8 cellular contexts compared by ENCODE assay signal in genomic region chr5:150497274-150497988, GRCh38. TPM values are rescaled to one million over a fixed set of nuclear protein-coding genes. Genes with fewer than 3 reads are reported as not detected.
DNase-seq lines count a peak whose midpoint lies in the region; ATAC-seq lines count a peak whose summit lies in the region.

No MANE protein-coding gene starts in this region.

- peak; percentile 97 for DNase-seq in DMS53 (lab: John Stamatoyannopoulos, UW)
- DNase-seq in SW 1271 (lab: John Stamatoyannopoulos, UW), result peak; percentile 93 to 95
- peak in 40 of 42 donors; percentile 50 to 91 (median 74) for DNase-seq in head of caudate nucleus
- DNase-seq in pulmonary artery endothelial cell (ENCODE audit: low read depth, low spot score), result peak; percentile 77
- no peak for DNase-seq in T-helper 9 cell
- DNase-seq in activated naive CD4-positive, alpha-beta T cell treated with Interleukin-2 at 50 U/mL for 16 hours, result no peak
- DNase-seq in NCI-H187 treated with DMSO at 0.1 percent for 48 hours (lab: John Stamatoyannopoulos, UW), result no peak

- ATAC-seq in HG02763 (IDR thresholded peaks at IDR 0.05; ENCODE audit: unreplicated experiment), result no peak

- intact Hi-C loops in head of caudate nucleus (cut with DNase I), result no loop called here

RNA-seq across cellular contexts. Expression of gene NDST1, which starts 10.5 kb away (rescaled TPM):
- 29.9 and 51.9 TPM in 2 replicates for total RNA-seq in pulmonary artery endothelial cell

RNA-seq across cellular contexts. Expression of gene RPS14, which starts 47.9 kb away (rescaled TPM):
- 2,175 and 2,829 TPM in 2 replicates for total RNA-seq in pulmonary artery endothelial cell

Comparison
In these comparisons a context has a peak if more than half of its experiments do, and no peak if none do; other contexts are left out.
1. DNase-seq: peak in DMS53 (single experiment), SW 1271 (2 of 2), head of caudate nucleus (40 of 42) and pulmonary artery endothelial cell (single experiment); none in T-helper 9 cell (single experiment), activated naive CD4-positive, alpha-beta T cell treated with Interleukin-2 at 50 U/mL for 16 hours (single experiment) and NCI-H187 treated with DMSO at 0.1 percent for 48 hours (single experiment).